Comparison of ENCODE assay signal across 8 cellular contexts in the genomic region with DNA sequence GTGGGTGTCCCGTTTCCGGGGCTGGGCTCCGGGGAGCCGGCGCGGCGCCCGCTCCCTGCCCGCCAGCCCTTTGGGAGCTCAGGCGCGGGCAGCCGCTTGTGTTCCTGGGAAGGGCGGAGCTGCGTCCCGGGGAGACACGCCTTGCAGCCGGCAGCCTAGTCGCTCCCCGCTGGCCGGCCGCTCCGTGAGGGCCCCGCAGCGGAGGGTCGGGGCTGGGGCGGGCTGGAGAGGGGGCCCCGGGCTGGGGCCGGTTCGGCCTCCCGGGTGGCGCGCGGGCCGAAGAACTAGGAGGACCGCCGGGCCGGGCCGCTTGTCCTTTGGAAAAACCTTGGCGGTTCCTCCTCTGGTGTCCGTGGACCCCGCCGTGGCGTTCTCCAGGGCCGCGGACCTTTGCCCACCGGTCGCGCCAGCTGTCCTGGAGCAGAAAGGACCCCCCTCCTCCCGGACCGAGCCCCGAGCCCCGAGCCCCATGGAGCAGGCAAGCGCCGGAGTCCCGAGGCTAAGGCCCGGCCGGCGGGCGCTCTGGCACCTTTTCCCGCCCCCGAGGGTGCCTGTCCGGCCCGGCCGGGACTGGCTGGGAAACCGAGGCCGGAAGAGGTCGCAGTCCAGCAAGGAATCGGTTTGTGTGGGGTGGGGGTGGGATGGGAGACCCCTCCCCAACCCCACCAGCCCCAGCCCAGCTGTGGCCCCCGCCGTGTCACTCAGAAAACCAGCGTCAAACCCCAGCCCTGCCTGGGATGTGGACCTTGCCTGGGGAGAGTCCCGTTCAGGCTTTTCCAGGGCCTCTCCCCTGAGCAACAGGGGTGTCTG. TPM values are rescaled to one million over a fixed set of nuclear protein-coding genes. Genes with fewer than 3 reads are reported as not detected.
DNase-seq lines count a peak whose midpoint lies in the region; ATAC-seq, FAIRE-seq and TF ChIP-seq lines count a peak whose summit lies in the region.

No MANE protein-coding gene starts in this region.

- no peak for TF ChIP-seq POLR2A in HepG2 (IDR thresholded peaks at IDR 0.05; ENCODE audit: insufficient read depth in 1 of 2, low read depth in 2 of 2, low read length in 2 of 2)

- H3K27ac ChIP-seq in HepG2 (ENCODE audit: extremely low read length, insufficient read depth, low read length): no peak overlapping the region
- H3K27ac ChIP-seq in subcutaneous abdominal adipose tissue (ENCODE audit: low read depth, low read length): no peak overlapping the region

- no peaks in the 10 kb centered on the region for H3K4me1 ChIP-seq in HepG2 (ENCODE audit: insufficient read depth, low read length)
- H3K4me1 ChIP-seq in subcutaneous abdominal adipose tissue (ENCODE audit: control insufficient read depth in 5 of 5, insufficient read depth in 5 of 5, low read length in 5 of 5): peaks cover 3 to 35% (median 10%) of the 10 kb centered on the region in 5 donors

- in situ Hi-C loops in HepG2 (cut with HindIII; ENCODE audit: extremely low pct_ligation_motif_present, low pct_unique_long_range_greater_than_20kb): no loop called here

- peak overlapping the region; percentile 54 for H3K4me3 ChIP-seq in AG10803 (ENCODE audit: low read length)
- peak overlapping the region; percentile 65 for H3K4me3 ChIP-seq in choroid plexus epithelial cell (ENCODE audit: low read depth, low read length)
- H3K4me3 ChIP-seq in HepG2 (replicated peaks in 1 of 3; ENCODE audit: insufficient read depth in 1 of 3, low read depth in 2 of 3, low read length in 3 of 3): peak overlapping the region; percentile 53 to 68 (median 54); a peak in 4 of 6 replicates
- peak overlapping the region in 4 of 5 donors; percentile 37 to 82 (median 64) for H3K4me3 ChIP-seq in subcutaneous abdominal adipose tissue (ENCODE audit: low read depth in 1 of 5, low read length in 5 of 5)

- H3K4me2 ChIP-seq in HepG2 (ENCODE audit: low read depth, low read length): peak overlapping the region; percentile 61

- no peak for TF ChIP-seq RAD21 in HepG2 (CRISPR knock-in tag; IDR thresholded peaks at IDR 0.05)

- H2AFZ ChIP-seq in HepG2 (ENCODE audit: low read length): no peak overlapping the region

- TF ChIP-seq EP300 in HepG2 (IDR thresholded peaks at IDR 0.05; ENCODE audit: low read depth in 2 of 2, low read length in 2 of 2) (no peak), HepG2 (CRISPR knock-in tag; IDR thresholded peaks at IDR 0.05; ENCODE audit: borderline replicate concordance) (no peak)

- peak; percentile 45 for DNase-seq in AG10803 (ENCODE audit: low read depth)
- peak; percentile 28 to 90 for DNase-seq in NCI-H526 (lab: John Stamatoyannopoulos, UW)
- DNase-seq in choroid plexus epithelial cell (ENCODE audit: low read depth): peak; percentile 76
- peak; percentile 37 for DNase-seq in HepG2 (ENCODE audit: low spot score)
- DNase-seq in putamen (ENCODE audit: low spot score): no peak
- DNase-seq in stimulated activated CD4-positive, alpha-beta T cell treated with anti-CD3 and anti-CD28 coated beads, Interleukin-12 subunit alpha, Interleukin-12 subunit beta, amount 100 ng/mL, for 4 hours: no peak

- H3K36me3 ChIP-seq in HepG2 (replicated peaks in 1 of 2; ENCODE audit: control insufficient read depth in 1 of 2, insufficient read depth in 2 of 2, low read length in 2 of 2) (no peaks in the 10 kb centered on the region), subcutaneous abdominal adipose tissue (ENCODE audit: control insufficient read depth in 5 of 5, insufficient read depth in 5 of 5, low read length in 5 of 5) (no peaks in the 10 kb centered on the region)

- H3K27me3 ChIP-seq in HepG2 (ENCODE audit: control insufficient read depth in 1 of 2, insufficient read depth in 2 of 2, low read length in 2 of 2): peaks cover 22 to 47% of the 10 kb centered on the region in 2 experiments
- peaks cover 0 to 13% (median 6%) of the 10 kb centered on the region in 5 donors for H3K27me3 ChIP-seq in subcutaneous abdominal adipose tissue (ENCODE audit: control insufficient read depth in 5 of 5, insufficient read depth in 4 of 5, low read length in 5 of 5)

- no peak for FAIRE-seq in HepG2 (lab: Jason Lieb, UNC)

- POLR2A ChIA-PET in HepG2 (lab: Yijun Ruan, JAX): no interaction called here

- BruUV-seq in HepG2 (replicated peaks; lab: Mats Ljungman, UMichigan): no TSS peak

- CTCF ChIA-PET in HepG2 (lab: Yijun Ruan, JAX; ENCODE audit: low intra/inter-chr PET ratio, low total read pairs): no interaction called here

- H3K9ac ChIP-seq in HepG2 (ENCODE audit: insufficient read depth, low read depth, low read length) (no peak overlapping the region), subcutaneous abdominal adipose tissue (ENCODE audit: low read length in 5 of 5) (peak overlapping the region in 3 of 5 donors; percentile 47 to 62 (median 51))

- WGBS in HepG2 (ENCODE audit: low lambda C conversion rate): 4% methylated on average over 55 of the region's 72 CpGs

- H3K9me3 ChIP-seq in HepG2 (ENCODE audit: low read length): no peaks in the 10 kb centered on the region
- H3K9me3 ChIP-seq in subcutaneous abdominal adipose tissue (ENCODE audit: control insufficient read depth in 5 of 5, low read length in 5 of 5): no peaks in the 10 kb centered on the region

- no peaks in the 10 kb centered on the region for H3K79me2 ChIP-seq in HepG2 (ENCODE audit: insufficient read depth, low read length)

- TF ChIP-seq CTCF in AG10803 (conservative IDR thresholded peaks at IDR 0.05; ENCODE audit: low read length) (no peak), choroid plexus epithelial cell (conservative IDR thresholded peaks at IDR 0.05; ENCODE audit: low read depth, low read length) (no peak), HepG2 (CRISPR knock-in tag; IDR thresholded peaks at IDR 0.05) (no peak)

- H4K20me1 ChIP-seq in HepG2 (ENCODE audit: insufficient read depth, low read length): no peaks in the 10 kb centered on the region

- intact Hi-C loops in HepG2 (cut with micrococcal nuclease; ENCODE audit: unreplicated experiment): no loop called here

- ATAC-seq in GM18502 (IDR thresholded peaks at IDR 0.05; ENCODE audit: poor library complexity, unreplicated experiment): peak; percentile 31
- peak; percentile 91 for ATAC-seq in HepG2

RNA-seq across cellular contexts. Expression of a gene that starts 6.8 kb away (rescaled TPM):
- total RNA-seq in HepG2 (2016; rRNA removed; fragmentation: Illumina TruSeq; extraction: Trizol): 1.8 TPM in 1 of 2 replicates, not detected in the other
- total RNA-seq in HepG2 (2016; cell fraction: cytosol; rRNA removed; fragmentation: Illumina TruSeq; extraction: Trizol; ENCODE audit: low read depth): 1.4 TPM in 1 of 2 replicates, not detected in the other
- 1.8 TPM in 1 of 2 replicates, not detected in the other for total RNA-seq in HepG2 (2016; cell fraction: insoluble cytoplasmic fraction; rRNA removed; fragmentation: Illumina TruSeq; extraction: Trizol)
- 0.74 and 1.3 TPM in 2 replicates for total RNA-seq in HepG2 (2016; cell fraction: membrane; rRNA removed; fragmentation: Illumina TruSeq; extraction: Trizol)
- total RNA-seq in HepG2 (2016; cell fraction: nucleus; rRNA removed; fragmentation: Illumina TruSeq; extraction: Trizol): 5.9 and 6.1 TPM in 2 replicates
- 1.1 and 2.1 TPM in 2 replicates for polyA plus RNA-seq in HepG2 (2011; rRNA removed)
- 0.46 and 0.52 TPM in 2 replicates for polyA plus RNA-seq in HepG2 (2011; cell fraction: cytosol; rRNA removed)
- 12.8 and 13.4 TPM in 2 replicates for polyA plus RNA-seq in HepG2 (2011; cell fraction: nucleus; rRNA removed)
- 2.5 and 2.6 TPM in 2 replicates for polyA plus RNA-seq in HepG2 (2012)
- polyA plus RNA-seq in HepG2 (2016; cell fraction: cytosol; fragmentation: Illumina TruSeq; extraction: Trizol; ENCODE audit: low read depth): not detected in 2 replicates
- 0.50 TPM in 1 of 2 replicates, not detected in the other for polyA plus RNA-seq in HepG2 (2016; cell fraction: insoluble cytoplasmic fraction; fragmentation: Illumina TruSeq; extraction: Trizol; ENCODE audit: low read depth)
- not detected in 2 replicates for polyA plus RNA-seq in HepG2 (2016; cell fraction: membrane; fragmentation: Illumina TruSeq; extraction: Trizol; ENCODE audit: low read depth)
- polyA plus RNA-seq in HepG2 (2016; cell fraction: nucleus; fragmentation: Illumina TruSeq; extraction: Trizol; ENCODE audit: insufficient read depth, low read depth): 12.6 and 14.8 TPM in 2 replicates
- 0.42 and 1.9 TPM in 2 replicates for polyA minus RNA-seq in HepG2 (2011; rRNA and poly(A)+ RNA removed; ENCODE audit: low replicate concordance)
- not detected in 2 replicates for polyA minus RNA-seq in HepG2 (2011; cell fraction: cytosol; rRNA and poly(A)+ RNA removed)
- 3.9 and 5.9 TPM in 2 replicates for polyA minus RNA-seq in HepG2 (2011; cell fraction: nucleus; rRNA and poly(A)+ RNA removed)

RNA-seq across cellular contexts. Expression of a gene that starts 13.4 kb away (rescaled TPM):
- total RNA-seq in HepG2 (2016; rRNA removed; fragmentation: Illumina TruSeq; extraction: Trizol): not detected in 2 replicates
- not detected in 2 replicates for total RNA-seq in HepG2 (2016; cell fraction: cytosol; rRNA removed; fragmentation: Illumina TruSeq; extraction: Trizol; ENCODE audit: low read depth)
- not detected in 2 replicates for total RNA-seq in HepG2 (2016; cell fraction: insoluble cytoplasmic fraction; rRNA removed; fragmentation: Illumina TruSeq; extraction: Trizol)
- total RNA-seq in HepG2 (2016; cell fraction: membrane; rRNA removed; fragmentation: Illumina TruSeq; extraction: Trizol): not detected in 2 replicates
- not detected in 2 replicates for total RNA-seq in HepG2 (2016; cell fraction: nucleus; rRNA removed; fragmentation: Illumina TruSeq; extraction: Trizol)
- not detected in 2 replicates for polyA plus RNA-seq in HepG2 (2011; rRNA removed)
- polyA plus RNA-seq in HepG2 (2011; cell fraction: cytosol; rRNA removed): not detected in 2 replicates
- not detected in 2 replicates for polyA plus RNA-seq in HepG2 (2011; cell fraction: nucleus; rRNA removed)
- not detected in 2 replicates for polyA plus RNA-seq in HepG2 (2012)
- polyA plus RNA-seq in HepG2 (2016; cell fraction: cytosol; fragmentation: Illumina TruSeq; extraction: Trizol; ENCODE audit: low read depth): not detected in 2 replicates
- polyA plus RNA-seq in HepG2 (2016; cell fraction: insoluble cytoplasmic fraction; fragmentation: Illumina TruSeq; extraction: Trizol; ENCODE audit: low read depth): not detected in 2 replicates
- not detected in 2 replicates for polyA plus RNA-seq in HepG2 (2016; cell fraction: membrane; fragmentation: Illumina TruSeq; extraction: Trizol; ENCODE audit: low read depth)
- polyA plus RNA-seq in HepG2 (2016; cell fraction: nucleus; fragmentation: Illumina TruSeq; extraction: Trizol; ENCODE audit: insufficient read depth, low read depth): not detected in 2 replicates
- 0.70 TPM in 1 of 2 replicates, not detected in the other for polyA minus RNA-seq in HepG2 (2011; rRNA and poly(A)+ RNA removed; ENCODE audit: low replicate concordance)
- polyA minus RNA-seq in HepG2 (2011; cell fraction: cytosol; rRNA and poly(A)+ RNA removed): not detected in 2 replicates
- not detected in 2 replicates for polyA minus RNA-seq in HepG2 (2011; cell fraction: nucleus; rRNA and poly(A)+ RNA removed)

RNA-seq across cellular contexts. Expression of a gene that starts 27.7 kb away (rescaled TPM):
- not detected in 2 replicates for total RNA-seq in HepG2 (2016; rRNA removed; fragmentation: Illumina TruSeq; extraction: Trizol)
- not detected in 2 replicates for total RNA-seq in HepG2 (2016; cell fraction: cytosol; rRNA removed; fragmentation: Illumina TruSeq; extraction: Trizol; ENCODE audit: low read depth)
- not detected in 2 replicates for total RNA-seq in HepG2 (2016; cell fraction: insoluble cytoplasmic fraction; rRNA removed; fragmentation: Illumina TruSeq; extraction: Trizol)
- total RNA-seq in HepG2 (2016; cell fraction: membrane; rRNA removed; fragmentation: Illumina TruSeq; extraction: Trizol): not detected in 2 replicates
- not detected in 2 replicates for total RNA-seq in HepG2 (2016; cell fraction: nucleus; rRNA removed; fragmentation: Illumina TruSeq; extraction: Trizol)
- not detected in 2 replicates for polyA plus RNA-seq in HepG2 (2011; rRNA removed)
- polyA plus RNA-seq in HepG2 (2011; cell fraction: cytosol; rRNA removed): not detected in 2 replicates
- polyA plus RNA-seq in HepG2 (2011; cell fraction: nucleus; rRNA removed): not detected in 2 replicates
- polyA plus RNA-seq in HepG2 (2012): not detected in 2 replicates
- polyA plus RNA-seq in HepG2 (2016; cell fraction: cytosol; fragmentation: Illumina TruSeq; extraction: Trizol; ENCODE audit: low read depth): not detected in 2 replicates
- polyA plus RNA-seq in HepG2 (2016; cell fraction: insoluble cytoplasmic fraction; fragmentation: Illumina TruSeq; extraction: Trizol; ENCODE audit: low read depth): not detected in 2 replicates
- not detected in 2 replicates for polyA plus RNA-seq in HepG2 (2016; cell fraction: membrane; fragmentation: Illumina TruSeq; extraction: Trizol; ENCODE audit: low read depth)
- polyA plus RNA-seq in HepG2 (2016; cell fraction: nucleus; fragmentation: Illumina TruSeq; extraction: Trizol; ENCODE audit: insufficient read depth, low read depth): not detected in 2 replicates
- polyA minus RNA-seq in HepG2 (2011; rRNA and poly(A)+ RNA removed; ENCODE audit: low replicate concordance): not detected in 2 replicates
- polyA minus RNA-seq in HepG2 (2011; cell fraction: cytosol; rRNA and poly(A)+ RNA removed): not detected in 2 replicates
- not detected in 2 replicates for polyA minus RNA-seq in HepG2 (2011; cell fraction: nucleus; rRNA and poly(A)+ RNA removed)

Comparison
In these comparisons a context has a peak if more than half of its experiments do, and no peak if none do; other contexts are left out.
1. DNase-seq: peak in AG10803 (single experiment), NCI-H526 (2 of 2), choroid plexus epithelial cell (single experiment) and HepG2 (single experiment); none in putamen (single experiment) and stimulated activated CD4-positive, alpha-beta T cell treated with anti-CD3 and anti-CD28 coated beads, Interleukin-12 subunit alpha, Interleukin-12 subunit beta, amount 100 ng/mL, for 4 hours (single experiment).
2. Peak in every context shown above with its lines, with median percentiles within 50 percentile points of each other: H3K4me3 ChIP-seq.